Comparison of ENCODE assay signal across 1 cellular context in the genomic region with DNA sequence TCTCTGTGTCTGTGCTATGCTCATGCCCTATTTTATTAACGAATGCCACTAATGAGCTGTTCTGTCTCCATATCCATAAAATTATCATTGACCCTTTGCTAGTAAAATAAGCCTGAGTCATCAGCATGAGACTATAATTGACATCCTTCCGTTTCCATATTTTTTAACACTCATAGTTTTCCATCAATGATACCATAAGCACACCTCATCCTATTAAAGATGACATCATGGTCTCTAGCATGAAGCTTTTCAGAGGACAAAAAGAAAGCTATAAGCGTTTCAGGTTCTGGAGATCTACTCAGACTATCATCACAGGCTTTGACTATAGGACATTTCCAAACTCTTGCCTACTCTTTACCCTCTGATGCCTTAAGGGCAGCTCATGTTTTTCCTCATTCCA.
TF ChIP-seq lines count a peak whose summit lies in the region.

No MANE protein-coding gene starts in this region.

TF ChIP-seq in HepG2, 621 proteins besides CTCF, POLR2A, EP300 and RAD21:
- TF ChIP-seq ZNF136 (CRISPR knock-in tag; IDR thresholded peaks at IDR 0.05; ENCODE audit: low read depth) (no peak), ATF7 (IDR thresholded peaks at IDR 0.05) (peak; percentile 86), ATF7 (CRISPR knock-in tag; IDR thresholded peaks at IDR 0.05) (no peak)
